1 cellular context compared by ENCODE assay signal in genomic region chr3:12964713-12965612, GRCh38.
A peak's percentile ranks its signal among the peaks of the same experiment; 100 is the strongest.
TF ChIP-seq lines count a peak whose summit lies in the region.

No MANE protein-coding gene starts in this region.

TF ChIP-seq in HepG2, 621 proteins besides CTCF, POLR2A, EP300 and RAD21 (continued from another document and continues in another):
- TF ChIP-seq ZSCAN21 (CRISPR knock-in tag; IDR thresholded peaks at IDR 0.05; ENCODE audit: borderline replicate concordance) (peak; percentile 91), ZNF660 (CRISPR knock-in tag; IDR thresholded peaks at IDR 0.05; ENCODE audit: borderline replicate concordance, low read depth) (no peak), CCDC6 (CRISPR knock-in tag; IDR thresholded peaks at IDR 0.05) (no peak), ZNF879 (CRISPR knock-in tag; IDR thresholded peaks at IDR 0.05) (no peak), BHLHE40 (IDR thresholded peaks at IDR 0.05; ENCODE audit: low read length) (no peak), ZNF713 (CRISPR knock-in tag; IDR thresholded peaks at IDR 0.05) (0 out of 2 replicates have a peak, but pooled peaks have one; percentile 60), GTF3A (CRISPR knock-in tag; conservative IDR thresholded peaks at IDR 0.05) (no peak), ZIK1 (CRISPR knock-in tag; IDR thresholded peaks at IDR 0.05; ENCODE audit: borderline replicate concordance, low read depth) (no peak), LBX2 (CRISPR knock-in tag; IDR thresholded peaks at IDR 0.05; ENCODE audit: borderline replicate concordance) (no peak), ATF7 (IDR thresholded peaks at IDR 0.05) (no peak), ATF7 (CRISPR knock-in tag; IDR thresholded peaks at IDR 0.05) (peak; percentile 52; the same call in 1 of the 2 replicates), HBP1 (CRISPR knock-in tag; IDR thresholded peaks at IDR 0.05; ENCODE audit: low read depth) (peak; percentile 47; the same call in 1 of the 2 replicates), TFE3 (CRISPR knock-in tag; IDR thresholded peaks at IDR 0.05) (0 out of 2 replicates have a peak, but pooled peaks have one; percentile 74), CENPBD1 (CRISPR knock-in tag; IDR thresholded peaks at IDR 0.05; ENCODE audit: borderline replicate concordance, low read depth) (peak; percentile 69; the same call in 1 of the 2 replicates), U2AF1 (optimal IDR thresholded peaks at IDR 0.05; ENCODE audit: low read depth, low read length) (no peak), ZNF274 (CRISPR knock-in tag; IDR thresholded peaks at IDR 0.05) (no peak), ARNT (IDR thresholded peaks at IDR 0.05) (no peak), ZNF564 (CRISPR knock-in tag; IDR thresholded peaks at IDR 0.05) (peak; percentile 39; the same call in 1 of the 2 replicates), ZNF18 (CRISPR knock-in tag; IDR thresholded peaks at IDR 0.05; ENCODE audit: insufficient replicate concordance) (peak; percentile 40), ZNF672 (CRISPR knock-in tag; IDR thresholded peaks at IDR 0.05) (no peak), ZNF343 (CRISPR knock-in tag; IDR thresholded peaks at IDR 0.05) (0 out of 2 replicates have a peak, but pooled peaks have one; percentile 24), ZNF607 (CRISPR knock-in tag; IDR thresholded peaks at IDR 0.05; ENCODE audit: borderline replicate concordance) (no peak), MED1 (CRISPR knock-in tag; IDR thresholded peaks at IDR 0.05) (peak; percentile 90), DZIP1 (CRISPR knock-in tag; IDR thresholded peaks at IDR 0.05) (no peak), FOXC1 (CRISPR knock-in tag; IDR thresholded peaks at IDR 0.05; ENCODE audit: borderline replicate concordance) (no peak; the same call in 1 of the 2 replicates), ZNF33A (CRISPR knock-in tag; IDR thresholded peaks at IDR 0.05; ENCODE audit: borderline replicate concordance) (peak; percentile 83; the same call in 1 of the 2 replicates), ZNF576 (CRISPR knock-in tag; IDR thresholded peaks at IDR 0.05) (no peak), SOX13 (IDR thresholded peaks at IDR 0.05) (peak; percentile 50; the same call in 1 of the 2 replicates), SOX13 (CRISPR knock-in tag; conservative IDR thresholded peaks at IDR 0.05 in 1 of 2, IDR thresholded peaks at IDR 0.05 in 1 of 2) (peak in 1 of 2 experiments; percentile 82; a peak in 2 of 4 replicates), ZNF160 (CRISPR knock-in tag; IDR thresholded peaks at IDR 0.05) (peak; percentile 55), GLI4 (CRISPR knock-in tag; IDR thresholded peaks at IDR 0.05; ENCODE audit: borderline replicate concordance) (no peak), PRDM10 (CRISPR knock-in tag; IDR thresholded peaks at IDR 0.05; ENCODE audit: low read depth) (0 out of 2 replicates have a peak, but pooled peaks have one; percentile 62), ZNF589 (CRISPR knock-in tag; conservative IDR thresholded peaks at IDR 0.05) (no peak), SMAD1 (CRISPR knock-in tag; IDR thresholded peaks at IDR 0.05; ENCODE audit: borderline replicate concordance, low read depth) (no peak), ARNT2 (CRISPR knock-in tag; IDR thresholded peaks at IDR 0.05; ENCODE audit: low read depth) (0 out of 2 replicates have a peak, but pooled peaks have one; percentile 47), SRSF9 (IDR thresholded peaks at IDR 0.05; ENCODE audit: borderline replicate concordance, insufficient read depth, low read depth, low read length, poor library complexity, severe bottlenecking) (no peak), HIVEP1 (CRISPR knock-in tag; IDR thresholded peaks at IDR 0.05) (no peak), ZMYM4 (CRISPR knock-in tag; IDR thresholded peaks at IDR 0.05) (no peak; the same call in 1 of the 2 replicates), ZNF567 (CRISPR knock-in tag; IDR thresholded peaks at IDR 0.05; ENCODE audit: borderline replicate concordance) (no peak; the same call in 1 of the 2 replicates), TRIM24 (CRISPR knock-in tag; IDR thresholded peaks at IDR 0.05) (no peak; the same call in 1 of the 2 replicates), DR1 (CRISPR knock-in tag; IDR thresholded peaks at IDR 0.05) (no peak), NFYC (CRISPR knock-in tag; IDR thresholded peaks at IDR 0.05) (0 out of 2 replicates have a peak, but pooled peaks have one; percentile 29), ZNF891 (CRISPR knock-in tag; IDR thresholded peaks at IDR 0.05) (peak; percentile 66), ZNF282 (IDR thresholded peaks at IDR 0.05; ENCODE audit: partially characterized antibody) (no peak), RELA (CRISPR knock-in tag; IDR thresholded peaks at IDR 0.05) (peak; percentile 60), ZNF12 (CRISPR knock-in tag; IDR thresholded peaks at IDR 0.05) (peak; percentile 48; the same call in 1 of the 2 replicates), ASH2L (IDR thresholded peaks at IDR 0.05; ENCODE audit: insufficient read length, low read depth, low read length) (peak; percentile 84), REL (CRISPR knock-in tag; conservative IDR thresholded peaks at IDR 0.05) (no peak), RBM39 (IDR thresholded peaks at IDR 0.05; ENCODE audit: low read depth, low read length, poor library complexity, severe bottlenecking) (no peak), ZNF740 (CRISPR knock-in tag; IDR thresholded peaks at IDR 0.05) (no peak), CREB3 (CRISPR knock-in tag; IDR thresholded peaks at IDR 0.05) (no peak), HNRNPK (IDR thresholded peaks at IDR 0.05; ENCODE audit: low read depth, low read length, poor library complexity, severe bottlenecking) (no peak), SRY (CRISPR knock-in tag; IDR thresholded peaks at IDR 0.05) (peak; percentile 45; the same call in 1 of the 2 replicates), ZNF747 (CRISPR knock-in tag; IDR thresholded peaks at IDR 0.05; ENCODE audit: borderline replicate concordance) (no peak), KDM5A (IDR thresholded peaks at IDR 0.05; ENCODE audit: borderline replicate concordance, low read length) (peak; percentile 29; the same call in 1 of the 2 replicates)
